ENCODE assay signal across 8 cellular contexts in the genomic region with DNA sequence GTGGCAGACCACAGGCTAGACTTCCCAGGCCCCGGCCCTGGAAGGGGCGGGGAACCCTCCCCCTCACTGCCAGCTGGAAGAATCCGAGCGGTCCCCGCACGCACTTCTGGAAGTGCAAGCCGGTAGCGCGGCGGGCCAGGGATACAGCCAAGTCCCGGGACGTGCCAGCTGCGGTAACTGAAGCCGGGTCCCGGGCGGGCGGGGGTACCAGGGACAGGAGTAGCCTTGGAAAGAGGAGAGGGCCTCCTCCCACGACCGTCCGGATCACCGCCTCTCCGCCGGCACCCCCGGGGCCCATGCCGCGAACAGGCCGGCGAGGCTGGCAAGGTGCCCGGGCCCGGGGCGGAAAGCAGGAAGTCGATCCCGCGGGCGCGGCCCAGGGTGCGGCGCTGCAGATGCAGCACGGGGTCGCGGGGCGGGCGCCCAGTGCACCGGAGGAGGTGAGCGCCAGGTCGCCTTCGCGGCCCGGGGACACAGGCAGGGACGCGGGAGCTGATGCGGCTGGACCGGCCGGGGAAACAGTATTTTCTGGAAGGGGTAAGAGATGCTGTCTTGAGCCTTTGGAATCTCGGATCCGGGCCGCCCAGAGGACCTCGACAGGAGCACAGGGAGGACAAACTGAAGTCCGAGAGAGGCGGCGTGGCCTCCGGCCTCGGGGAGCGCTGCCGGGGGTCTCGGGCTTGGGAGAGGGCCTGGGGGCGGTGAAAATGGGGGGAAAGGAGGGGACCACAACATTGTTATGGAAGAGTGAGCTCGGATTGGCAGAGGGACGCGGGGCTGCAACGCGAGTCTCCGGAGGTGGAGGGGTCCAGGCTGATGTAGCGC. TPM values are rescaled to one million over a fixed set of nuclear protein-coding genes. Genes with fewer than 3 reads are reported as not detected.
DNase-seq lines count a peak whose midpoint lies in the region; TF ChIP-seq lines count a peak whose summit lies in the region.

No MANE protein-coding gene starts in this region.

- WGBS in lower leg skin, 2 donors = 1% methylated on average over 51 to 64 of the region's 74 CpGs

- peaks cover 26% of the 10 kb centered on the region for H3K79me2 ChIP-seq in DOHH2 (ENCODE audit: control insufficient read depth, low read length)

- peak overlapping the region; percentile 98 for H3K4me2 ChIP-seq in DOHH2 (ENCODE audit: low read length)

- no peaks in the 10 kb centered on the region; the same call in 1 of the 2 replicates for H3K36me3 ChIP-seq in DOHH2 (ENCODE audit: control insufficient read depth, low read length)

- H4K20me1 ChIP-seq in DOHH2 (ENCODE audit: control insufficient read depth, insufficient read depth, low read depth, low read length) = peaks cover 5% of the 10 kb centered on the region; the same call in 1 of the 2 replicates

- no peaks in the 10 kb centered on the region for H3K9me2 ChIP-seq in DOHH2 (replicated peaks; ENCODE audit: control insufficient read depth, low read length)

- peaks cover 33% of the 10 kb centered on the region for H3K4me1 ChIP-seq in DOHH2 (ENCODE audit: control insufficient read depth, low read length)

- H3K27ac ChIP-seq in DOHH2 (ENCODE audit: low read depth, low read length) = no peak overlapping the region
- H3K27ac ChIP-seq in dorsolateral prefrontal cortex = peak overlapping the region in 57 of 59 donors; percentile 4 to 91 (median 78)

- TF ChIP-seq POLR2A in lower leg skin (IDR thresholded peaks at IDR 0.05) = no peak

- peak overlapping the region; percentile 91 for H3K4me3 ChIP-seq in DOHH2 (ENCODE audit: low read length)
- peak overlapping the region; percentile 58 to 99 (median 89) for H3K4me3 ChIP-seq in dorsolateral prefrontal cortex
- peak overlapping the region; percentile 79 for H3K4me3 ChIP-seq in lower leg skin (ENCODE audit: low read depth, poor library complexity, severe bottlenecking)

- TF ChIP-seq CTCF in DOHH2 (IDR thresholded peaks at IDR 0.05; ENCODE audit: low read depth, low read length, poor library complexity, severe bottlenecking) = no peak
- peak in 3 of 56 donors; percentile 6 to 21 (median 9) for TF ChIP-seq CTCF in dorsolateral prefrontal cortex (IDR thresholded peaks at IDR 0.05 in 54 of 56, conservative IDR thresholded peaks at IDR 0.05 in 2 of 56; ENCODE audit: low read depth in 1 of 56, partially characterized antibody in 56 of 56)
- no peak for TF ChIP-seq CTCF in lower leg skin (IDR thresholded peaks at IDR 0.05)

- peak; percentile 52 for DNase-seq in HEK293T (ENCODE audit: extremely low spot score)
- DNase-seq in NCI-H2171 treated with DMSO at 0.1 percent for 48 hours (lab: John Stamatoyannopoulos, UW) = peak; percentile 60
- DNase-seq in activated CD4-positive, alpha-beta T cell treated with anti-CD3 and anti-CD28 coated beads, Interleukin-2, amount 50 U/mL, for 48 hours = peak; percentile 71
- peak; percentile 34 to 80 (median 55) for DNase-seq in dorsolateral prefrontal cortex
- peak; percentile 69 to 96 for DNase-seq in lower leg skin (ENCODE audit: low spot score in 2 of 2)
- DNase-seq in stimulated activated CD4-positive, alpha-beta T cell treated with anti-CD3 and anti-CD28 coated beads, Interleukin-4, amount 100 ng/mL, for 1 hour = peak; percentile 65
- no peak for DNase-seq in DMS114 treated with DMSO at 0.1 percent for 48 hours (lab: John Stamatoyannopoulos, UW; ENCODE audit: unreplicated experiment)

- POLR2A ChIA-PET in HEK293T (lab: Yijun Ruan, JAX) = interaction anchor here (0.5 to 1.6 kb wide), 3 partner anchors 9 to 25 kb away, joined by 3 to 8 read pairs (median 3); no protein-coding TSS in a partner anchor

- no peaks in the 10 kb centered on the region for H3K9me3 ChIP-seq in DOHH2 (ENCODE audit: control insufficient read depth, insufficient read depth, low read length)

- CTCF ChIA-PET in HEK293T (lab: Yijun Ruan, JAX) = no interaction called here

- intact Hi-C loops in dorsolateral prefrontal cortex (cut with DNase I) (loop anchor here (2.0 to 10.0 kb wide), 2 partner anchors 39 to 659 kb away; a partner anchor contains a TSS), lower leg skin (cut with DNase I; ENCODE audit: low total_unique reads) (no loop called here)

- H3F3A ChIP-seq in DOHH2 (ENCODE audit: control insufficient read depth, insufficient read depth) = no peaks in the 10 kb centered on the region

- H3K27me3 ChIP-seq in DOHH2 (ENCODE audit: control insufficient read depth, low read length) = peaks cover 2% of the 10 kb centered on the region; the same call in 1 of the 2 replicates
- H3K27me3 ChIP-seq in dorsolateral prefrontal cortex = no peaks in the 10 kb centered on the region

TF ChIP-seq in HEK293T, 16 proteins besides CTCF, POLR2A, EP300 and RAD21:
- no peak for TF ChIP-seq ARNT (IDR thresholded peaks at IDR 0.05)
- no peak for TF ChIP-seq ZNF384 (IDR thresholded peaks at IDR 0.05)
- peak; percentile 53; the same call in 1 of the 2 replicates for TF ChIP-seq L3MBTL2 (conservative IDR thresholded peaks at IDR 0.05)
- no peak for TF ChIP-seq BHLHE40 (IDR thresholded peaks at IDR 0.05; ENCODE audit: borderline replicate concordance)
- TF ChIP-seq, protein P1, sequence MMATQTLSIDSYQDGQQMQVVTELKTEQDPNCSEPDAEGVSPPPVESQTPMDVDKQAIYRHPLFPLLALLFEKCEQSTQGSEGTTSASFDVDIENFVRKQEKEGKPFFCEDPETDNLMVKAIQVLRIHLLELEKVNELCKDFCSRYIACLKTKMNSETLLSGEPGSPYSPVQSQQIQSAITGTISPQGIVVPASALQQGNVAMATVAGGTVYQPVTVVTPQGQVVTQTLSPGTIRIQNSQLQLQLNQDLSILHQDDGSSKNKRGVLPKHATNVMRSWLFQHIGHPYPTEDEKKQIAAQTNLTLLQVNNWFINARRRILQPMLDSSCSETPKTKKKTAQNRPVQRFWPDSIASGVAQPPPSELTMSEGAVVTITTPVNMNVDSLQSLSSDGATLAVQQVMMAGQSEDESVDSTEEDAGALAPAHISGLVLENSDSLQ (IDR thresholded peaks at IDR 0.05) = no peak
- no peak for TF ChIP-seq LEF1 (IDR thresholded peaks at IDR 0.05; ENCODE audit: borderline replicate concordance)

RNA-seq across cellular contexts. Expression of a gene that starts 0.8 kb away (rescaled TPM):
- total RNA-seq in dorsolateral prefrontal cortex = 10 to 100 TPM in 25 of 120 experiments, 1 to 10 TPM in 95; 5.6 to 14.4 (median 8.5) TPM
- total RNA-seq in lower leg skin = 10 to 100 TPM in 1 of 4 donors, 1 to 10 TPM in 3; 3.8 to 12.1 (median 7.0) TPM

RNA-seq across cellular contexts. Expression of a gene that starts 43.1 kb away (rescaled TPM):
- total RNA-seq in dorsolateral prefrontal cortex (100 to 1,000 TPM in 43 of 120 experiments, 10 to 100 TPM in 77; 65.9 to 159 (median 95.3) TPM), lower leg skin (10 to 100 TPM; 59.6 to 92.1 (median 70.1) TPM)
